ENCODE assay signal across 6 cellular contexts in the genomic region with DNA sequence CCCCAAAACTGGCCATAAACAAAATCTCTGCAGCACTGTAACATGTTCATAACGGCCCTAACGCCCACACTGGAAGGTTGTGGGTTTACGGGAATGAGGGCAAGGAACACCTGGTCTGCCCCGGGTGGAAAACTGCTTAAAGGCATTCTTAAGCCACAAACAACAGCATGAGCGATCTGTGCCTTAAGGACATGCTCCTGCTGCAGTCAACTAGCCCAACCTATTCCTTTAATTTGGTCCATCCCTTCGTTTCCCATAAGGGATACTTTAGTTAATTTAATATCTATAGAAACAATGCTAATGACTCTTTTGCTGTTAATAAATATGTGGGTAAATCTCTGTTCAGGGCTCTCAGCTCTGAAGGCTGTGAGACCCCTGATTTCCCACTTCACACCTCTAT. TPM values are rescaled to one million over a fixed set of nuclear protein-coding genes. Genes with fewer than 3 reads are reported as not detected.
"Had no signal": no experiment of that assay in that cellular context is flagged by ENCODE, and none has a peak within 500 bp of the region (broad histone marks: within the 10 kb centered on the region; RNA-seq: fewer than 3 reads in every experiment).

No MANE protein-coding gene starts in this region.

RNA-seq across cellular contexts. Expression of a gene that starts 11.1 kb away (rescaled TPM):
- total RNA-seq: activated B cell treated with CpG ODN at 0.5 μM for 24 hours; activated CD4-positive, alpha-beta memory T cell treated with anti-CD3 and anti-CD28 coated beads for 36 hours; activated CD4-positive, alpha-beta T cell treated with anti-CD3 and anti-CD28 coated beads for 36 hours; activated CD4-positive, alpha-beta T cell treated with anti-CD3 and anti-CD28 coated beads, Interleukin-2, amount 10 ng/mL, durations not matched to agents 24 days and 14 days; activated CD8-positive, alpha-beta memory T cell treated with anti-CD3 and anti-CD28 coated beads for 36 hours; activated CD8-positive, alpha-beta T cell treated with anti-CD3 and anti-CD28 coated beads for 36 hours had no signal
